ENCODE assay signal across 1 cellular context in genomic region chr19:49676136-49676689, GRCh38.
TF ChIP-seq lines count a peak whose summit lies in the region.

No MANE protein-coding gene starts in this region.

TF ChIP-seq in HepG2, 621 proteins besides CTCF, POLR2A, EP300 and RAD21 (continued from another document and continues in another):
- TF ChIP-seq ZFX (CRISPR knock-in tag; IDR thresholded peaks at IDR 0.05; ENCODE audit: low read depth) (peak; percentile 27; the same call in 1 of the 2 replicates), SAP130 (CRISPR knock-in tag; IDR thresholded peaks at IDR 0.05; ENCODE audit: low read depth) (peak; percentile 61), ZNF713 (CRISPR knock-in tag; IDR thresholded peaks at IDR 0.05) (no peak), ZNF670 (CRISPR knock-in tag; IDR thresholded peaks at IDR 0.05; ENCODE audit: borderline replicate concordance) (no peak), XRCC5 (optimal IDR thresholded peaks at IDR 0.05; ENCODE audit: low read length) (no peak), HMGA1 (CRISPR knock-in tag; conservative IDR thresholded peaks at IDR 0.05) (no peak), E2F1 (CRISPR knock-in tag; IDR thresholded peaks at IDR 0.05) (no peak), MED1 (CRISPR knock-in tag; IDR thresholded peaks at IDR 0.05) (0 out of 2 replicates have a peak, but pooled peaks have one; percentile 19), ZNF33A (CRISPR knock-in tag; IDR thresholded peaks at IDR 0.05; ENCODE audit: borderline replicate concordance) (no peak), ZBTB38 (CRISPR knock-in tag; IDR thresholded peaks at IDR 0.05) (peak; percentile 87), TOE1 (CRISPR knock-in tag; IDR thresholded peaks at IDR 0.05) (no peak), HCFC1 (IDR thresholded peaks at IDR 0.05; ENCODE audit: low read depth, low read length) (0 out of 2 replicates have a peak, but pooled peaks have one; percentile 7), SPEN (CRISPR knock-in tag; IDR thresholded peaks at IDR 0.05; ENCODE audit: low read depth) (peak; percentile 28; the same call in 1 of the 2 replicates), MYPOP (CRISPR knock-in tag; IDR thresholded peaks at IDR 0.05) (peak; percentile 15; the same call in 1 of the 2 replicates), AKAP8 (CRISPR knock-in tag; IDR thresholded peaks at IDR 0.05) (0 out of 2 replicates have a peak, but pooled peaks have one; percentile 53), CHD4 (IDR thresholded peaks at IDR 0.05; ENCODE audit: borderline replicate concordance, low read length) (peak; percentile 99), CSRNP1 (CRISPR knock-in tag; IDR thresholded peaks at IDR 0.05) (0 out of 2 replicates have a peak, but pooled peaks have one; percentile 24), MAX (IDR thresholded peaks at IDR 0.05) (peak; percentile 60), TARDBP (CRISPR knock-in tag; IDR thresholded peaks at IDR 0.05) (peak; percentile 37; the same call in 1 of the 2 replicates), HMGXB3 (CRISPR knock-in tag; IDR thresholded peaks at IDR 0.05; ENCODE audit: borderline replicate concordance) (peak; percentile 46; the same call in 1 of the 2 replicates), ZNF83 (CRISPR knock-in tag; IDR thresholded peaks at IDR 0.05; ENCODE audit: borderline replicate concordance) (no peak), ZNF841 (CRISPR knock-in tag; IDR thresholded peaks at IDR 0.05; ENCODE audit: borderline replicate concordance) (no peak), KLF11 (CRISPR knock-in tag; IDR thresholded peaks at IDR 0.05) (peak; percentile 16; the same call in 1 of the 2 replicates), GPBP1L1 (CRISPR knock-in tag; IDR thresholded peaks at IDR 0.05) (no peak), FOSL2 (CRISPR knock-in tag; IDR thresholded peaks at IDR 0.05) (peak; percentile 64), SKI (IDR thresholded peaks at IDR 0.05; ENCODE audit: partially characterized antibody) (peak; percentile 5), ZFAT (CRISPR knock-in tag; conservative IDR thresholded peaks at IDR 0.05) (no peak), MEF2D (CRISPR knock-in tag; IDR thresholded peaks at IDR 0.05) (peak; percentile 47; the same call in 1 of the 2 replicates), ZNF256 (CRISPR knock-in tag; conservative IDR thresholded peaks at IDR 0.05) (no peak), ZNF768 (CRISPR knock-in tag; IDR thresholded peaks at IDR 0.05) (peak; percentile 68), TAF1 (CRISPR knock-in tag; IDR thresholded peaks at IDR 0.05) (peak; percentile 56), ATF1 (CRISPR knock-in tag; IDR thresholded peaks at IDR 0.05) (no peak), SRY (CRISPR knock-in tag; IDR thresholded peaks at IDR 0.05) (peak; percentile 63; the same call in 1 of the 2 replicates), DNMT1 (CRISPR knock-in tag; IDR thresholded peaks at IDR 0.05) (no peak), NCOR1 (IDR thresholded peaks at IDR 0.05; ENCODE audit: borderline replicate concordance, low read length) (peak; percentile 59; the same call in 1 of the 2 replicates), MXI1 (IDR thresholded peaks at IDR 0.05; ENCODE audit: borderline replicate concordance, low read depth, low read length) (peak; percentile 40; the same call in 1 of the 3 replicates), SNAI1 (CRISPR knock-in tag; IDR thresholded peaks at IDR 0.05; ENCODE audit: borderline replicate concordance) (no peak), FOXP4 (CRISPR knock-in tag; IDR thresholded peaks at IDR 0.05) (no peak), RFX1 (IDR thresholded peaks at IDR 0.05) (no peak)
- TF ChIP-seq, protein P1, sequence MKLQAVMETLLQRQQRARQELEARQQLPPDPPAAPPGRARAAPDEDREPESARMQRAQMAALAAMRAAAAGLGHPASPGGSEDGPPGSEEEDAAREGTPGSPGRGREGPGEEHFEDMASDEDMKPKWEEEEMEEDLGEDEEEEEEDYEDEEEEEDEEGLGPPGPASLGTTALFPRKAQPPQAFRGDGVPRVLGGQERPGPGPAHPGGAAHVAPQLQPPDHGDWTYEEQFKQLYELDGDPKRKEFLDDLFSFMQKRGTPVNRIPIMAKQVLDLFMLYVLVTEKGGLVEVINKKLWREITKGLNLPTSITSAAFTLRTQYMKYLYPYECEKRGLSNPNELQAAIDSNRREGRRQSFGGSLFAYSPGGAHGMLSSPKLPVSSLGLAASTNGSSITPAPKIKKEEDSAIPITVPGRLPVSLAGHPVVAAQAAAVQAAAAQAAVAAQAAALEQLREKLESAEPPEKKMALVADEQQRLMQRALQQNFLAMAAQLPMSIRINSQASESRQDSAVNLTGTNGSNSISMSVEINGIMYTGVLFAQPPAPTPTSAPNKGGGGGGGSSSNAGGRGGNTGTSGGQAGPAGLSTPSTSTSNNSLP (IDR thresholded peaks at IDR 0.05; ENCODE audit: low read depth, low read length): peak; percentile 9; the same call in 1 of the 2 replicates
- TF ChIP-seq, protein P2, sequence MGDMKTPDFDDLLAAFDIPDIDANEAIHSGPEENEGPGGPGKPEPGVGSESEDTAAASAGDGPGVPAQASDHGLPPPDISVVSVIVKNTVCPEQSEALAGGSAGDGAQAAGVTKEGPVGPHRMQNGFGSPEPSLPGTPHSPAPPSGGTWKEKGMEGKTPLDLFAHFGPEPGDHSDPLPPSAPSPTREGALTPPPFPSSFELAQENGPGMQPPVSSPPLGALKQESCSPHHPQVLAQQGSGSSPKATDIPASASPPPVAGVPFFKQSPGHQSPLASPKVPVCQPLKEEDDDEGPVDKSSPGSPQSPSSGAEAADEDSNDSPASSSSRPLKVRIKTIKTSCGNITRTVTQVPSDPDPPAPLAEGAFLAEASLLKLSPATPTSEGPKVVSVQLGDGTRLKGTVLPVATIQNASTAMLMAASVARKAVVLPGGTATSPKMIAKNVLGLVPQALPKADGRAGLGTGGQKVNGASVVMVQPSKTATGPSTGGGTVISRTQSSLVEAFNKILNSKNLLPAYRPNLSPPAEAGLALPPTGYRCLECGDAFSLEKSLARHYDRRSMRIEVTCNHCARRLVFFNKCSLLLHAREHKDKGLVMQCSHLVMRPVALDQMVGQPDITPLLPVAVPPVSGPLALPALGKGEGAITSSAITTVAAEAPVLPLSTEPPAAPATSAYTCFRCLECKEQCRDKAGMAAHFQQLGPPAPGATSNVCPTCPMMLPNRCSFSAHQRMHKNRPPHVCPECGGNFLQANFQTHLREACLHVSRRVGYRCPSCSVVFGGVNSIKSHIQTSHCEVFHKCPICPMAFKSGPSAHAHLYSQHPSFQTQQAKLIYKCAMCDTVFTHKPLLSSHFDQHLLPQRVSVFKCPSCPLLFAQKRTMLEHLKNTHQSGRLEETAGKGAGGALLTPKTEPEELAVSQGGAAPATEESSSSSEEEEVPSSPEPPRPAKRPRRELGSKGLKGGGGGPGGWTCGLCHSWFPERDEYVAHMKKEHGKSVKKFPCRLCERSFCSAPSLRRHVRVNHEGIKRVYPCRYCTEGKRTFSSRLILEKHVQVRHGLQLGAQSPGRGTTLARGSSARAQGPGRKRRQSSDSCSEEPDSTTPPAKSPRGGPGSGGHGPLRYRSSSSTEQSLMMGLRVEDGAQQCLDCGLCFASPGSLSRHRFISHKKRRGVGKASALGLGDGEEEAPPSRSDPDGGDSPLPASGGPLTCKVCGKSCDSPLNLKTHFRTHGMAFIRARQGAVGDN (CRISPR knock-in tag; IDR thresholded peaks at IDR 0.05): peak; percentile 42; the same call in 1 of the 2 replicates
- TF ChIP-seq, protein P3, sequence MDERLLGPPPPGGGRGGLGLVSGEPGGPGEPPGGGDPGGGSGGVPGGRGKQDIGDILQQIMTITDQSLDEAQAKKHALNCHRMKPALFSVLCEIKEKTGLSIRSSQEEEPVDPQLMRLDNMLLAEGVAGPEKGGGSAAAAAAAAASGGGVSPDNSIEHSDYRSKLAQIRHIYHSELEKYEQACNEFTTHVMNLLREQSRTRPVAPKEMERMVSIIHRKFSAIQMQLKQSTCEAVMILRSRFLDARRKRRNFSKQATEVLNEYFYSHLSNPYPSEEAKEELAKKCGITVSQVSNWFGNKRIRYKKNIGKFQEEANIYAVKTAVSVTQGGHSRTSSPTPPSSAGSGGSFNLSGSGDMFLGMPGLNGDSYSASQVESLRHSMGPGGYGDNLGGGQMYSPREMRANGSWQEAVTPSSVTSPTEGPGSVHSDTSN (CRISPR knock-in tag; IDR thresholded peaks at IDR 0.05): no peak
